In genomic region chr13:75312884-75313520, GRCh38 we compare ENCODE assay signal across 8 cellular contexts.
DNase-seq lines count a peak whose midpoint lies in the region; ATAC-seq and TF ChIP-seq lines count a peak whose summit lies in the region.

No MANE protein-coding gene starts in this region.

- peaks cover 58% of the 10 kb centered on the region for H3K4me1 Mint-ChIP-seq in activated naive CD8-positive, alpha-beta T cell treated with anti-CD3 and anti-CD28 coated beads for 36 hours

- no peak overlapping the region for H3K27ac ChIP-seq in upper lobe of right lung

- intact Hi-C loops in upper lobe of right lung (cut with DNase I): no loop called here

- H3K36me3 ChIP-seq in upper lobe of right lung: no peaks in the 10 kb centered on the region

- no peak for TF ChIP-seq CTCF in upper lobe of right lung (IDR thresholded peaks at IDR 0.05)

- H3K4me3 Mint-ChIP-seq in activated naive CD8-positive, alpha-beta T cell treated with anti-CD3 and anti-CD28 coated beads for 36 hours: no peak overlapping the region

- H3K9me3 Mint-ChIP-seq in activated naive CD8-positive, alpha-beta T cell treated with anti-CD3 and anti-CD28 coated beads for 36 hours: no peaks in the 10 kb centered on the region

- ATAC-seq in upper lobe of right lung (peak; percentile 25), HG02973 (IDR thresholded peaks at IDR 0.05; ENCODE audit: unreplicated experiment) (no peak)

- peak overlapping the region; percentile 80 for H3K27ac Mint-ChIP-seq in activated naive CD8-positive, alpha-beta T cell treated with anti-CD3 and anti-CD28 coated beads for 36 hours

- H3K9me3 ChIP-seq in upper lobe of right lung: no peaks in the 10 kb centered on the region

- peaks cover 7% of the 10 kb centered on the region for H3K4me1 ChIP-seq in upper lobe of right lung

- H3K4me3 ChIP-seq in upper lobe of right lung: no peak overlapping the region

- peaks cover 49% of the 10 kb centered on the region for H3K36me3 Mint-ChIP-seq in activated naive CD8-positive, alpha-beta T cell treated with anti-CD3 and anti-CD28 coated beads for 36 hours

- no peaks in the 10 kb centered on the region for H3K27me3 ChIP-seq in upper lobe of right lung

- DNase-seq in stimulated activated naive CD4-positive, alpha-beta T cell treated with Interleukin-2 at 50 U/mL for 16 hours (lab: John Stamatoyannopoulos, UW): peak; percentile 33
- no peak for DNase-seq in stimulated activated naive CD4-positive, alpha-beta T cell (lab: John Stamatoyannopoulos, UW)
- DNase-seq in T follicular helper cell (ENCODE audit: low read depth): peak; percentile 9
- DNase-seq in activated naive CD8-positive, alpha-beta T cell treated with anti-CD3 and anti-CD28 coated beads for 36 hours: peak; percentile 64
- no peak for DNase-seq in upper lobe of right lung
- no peak for DNase-seq in 8988T
- no peak for DNase-seq in NCI-H2196 treated with DMSO at 0.1 percent for 48 hours (lab: John Stamatoyannopoulos, UW; ENCODE audit: unreplicated experiment)

- no peaks in the 10 kb centered on the region for H3K27me3 Mint-ChIP-seq in activated naive CD8-positive, alpha-beta T cell treated with anti-CD3 and anti-CD28 coated beads for 36 hours

Comparison
In these comparisons a context has a peak if more than half of its experiments do, and no peak if none do; other contexts are left out.
1. DNase-seq: peak in stimulated activated naive CD4-positive, alpha-beta T cell treated with Interleukin-2 at 50 U/mL for 16 hours (single experiment), T follicular helper cell (single experiment) and activated naive CD8-positive, alpha-beta T cell treated with anti-CD3 and anti-CD28 coated beads for 36 hours (single experiment); none in stimulated activated naive CD4-positive, alpha-beta T cell (0 of 6), upper lobe of right lung (single experiment), 8988T (single experiment) and NCI-H2196 treated with DMSO at 0.1 percent for 48 hours (single experiment).